10 cellular contexts compared by ENCODE assay signal in genomic region chr9:131667576-131667975, GRCh38.
A peak's percentile ranks its signal among the peaks of the same experiment; 100 is the strongest.
DNase-seq lines count a peak whose midpoint lies in the region; ATAC-seq and TF ChIP-seq lines count a peak whose summit lies in the region.
"Had no signal": no experiment of that assay in that cellular context is flagged by ENCODE, and none has a peak within 500 bp of the region (broad histone marks: within the 10 kb centered on the region; RNA-seq: fewer than 3 reads in every experiment).

No MANE protein-coding gene starts in this region.

- no peaks in the 10 kb centered on the region for H3K36me3 ChIP-seq in CD8-positive, alpha-beta memory T cell (ENCODE audit: insufficient read depth, low read length)
- no peaks in the 10 kb centered on the region for H3K36me3 ChIP-seq in brain microvascular endothelial cell (replicated peaks)
- no peaks in the 10 kb centered on the region for H3K36me3 ChIP-seq in ovary

- in situ Hi-C loops in brain microvascular endothelial cell (cut with HindIII; ENCODE audit: low pct_ligation_motif_present, low sequenced_read_pairs): no loop called here

- peaks cover 79% of the 10 kb centered on the region for H3K4me1 ChIP-seq in CD8-positive, alpha-beta memory T cell (ENCODE audit: insufficient read depth, low read length)
- H3K4me1 ChIP-seq in ovary (ENCODE audit: insufficient read depth): peaks cover 3% of the 10 kb centered on the region

- H3K4me1 Mint-ChIP-seq in CD8-positive, alpha-beta memory T cell: peaks cover 92 to 100% (median 98%) of the 10 kb centered on the region in 3 donors

- ATAC-seq in GM18520 (IDR thresholded peaks at IDR 0.05; ENCODE audit: unreplicated experiment) (no peak), HG03196 (IDR thresholded peaks at IDR 0.05; ENCODE audit: unreplicated experiment) (no peak)

- no peak for TF ChIP-seq EP300 in ovary (IDR thresholded peaks at IDR 0.05)

- peak in 3 of 5 donors; percentile 50 to 77 (median 52) for DNase-seq in CD8-positive, alpha-beta memory T cell
- DNase-seq in T-helper 22 cell (ENCODE audit: low read depth) (peak; percentile 69), brain microvascular endothelial cell (peak; percentile 41), NCI-H146 (lab: John Stamatoyannopoulos, UW) (no peak), ovary (no peak)
- peak; percentile 64 to 73 (median 69) for DNase-seq in stimulated activated CD4-positive, alpha-beta T cell treated with anti-CD3 and anti-CD28 coated beads, Interleukin-12 subunit alpha, Interleukin-12 subunit beta, amount 100 ng/mL, for 48 hours (ENCODE audit: low read depth in 2 of 3, low spot score in 1 of 3)
- DNase-seq: foreskin keratinocyte had no signal

- TF ChIP-seq CTCF in brain microvascular endothelial cell (IDR thresholded peaks at IDR 0.05; ENCODE audit: low read depth, low read length, missing control alignments): no peak
- TF ChIP-seq CTCF in ovary (IDR thresholded peaks at IDR 0.05): no peak

- POLR2A ChIA-PET in CD8-positive, alpha-beta memory T cell (lab: Charles Lee): interaction anchor here (0.9 to 2.2 kb wide), 4 partner anchors 11 to 65 kb away, joined by 4 to 25 read pairs (median 15); no protein-coding TSS in a partner anchor

- H3K27me3 Mint-ChIP-seq in CD8-positive, alpha-beta memory T cell: no peaks in the 10 kb centered on the region

- H3K27ac ChIP-seq in CD8-positive, alpha-beta memory T cell (ENCODE audit: low read depth, low read length): peak overlapping the region; percentile 88
- H3K27ac ChIP-seq in brain microvascular endothelial cell (peak overlapping the region; percentile 81), ovary (no peak overlapping the region)
- H3K27ac ChIP-seq: foreskin keratinocyte, SK-N-MC had no signal

- H3K27me3 ChIP-seq in CD8-positive, alpha-beta memory T cell (ENCODE audit: insufficient read depth, low read length, poor library complexity, severe bottlenecking): no peaks in the 10 kb centered on the region
- H3K27me3 ChIP-seq in brain microvascular endothelial cell (replicated peaks): no peaks in the 10 kb centered on the region
- H3K27me3 ChIP-seq in ovary: no peaks in the 10 kb centered on the region
- H3K27me3 ChIP-seq: foreskin keratinocyte had no signal

- H3K9me3 ChIP-seq in CD8-positive, alpha-beta memory T cell (ENCODE audit: low read length): no peaks in the 10 kb centered on the region
- H3K9me3 ChIP-seq in ovary: no peaks in the 10 kb centered on the region

- peak overlapping the region; percentile 95 to 100 (median 99) for H3K27ac Mint-ChIP-seq in CD8-positive, alpha-beta memory T cell

- intact Hi-C loops in ovary (cut with DNase I): no loop called here

- H3K4me3 Mint-ChIP-seq in CD8-positive, alpha-beta memory T cell: peak overlapping the region; percentile 44 to 85 (median 79)

- TF ChIP-seq POLR2A in ovary (IDR thresholded peaks at IDR 0.05): no peak

- H3K4me3 ChIP-seq in CD8-positive, alpha-beta memory T cell (ENCODE audit: low read length): peak overlapping the region; percentile 46
- H3K4me3 ChIP-seq in brain microvascular endothelial cell (ENCODE audit: low read depth, low read length) (no peak overlapping the region), ovary (no peak overlapping the region)
- H3K4me3 ChIP-seq: SK-N-MC had no signal

- WGBS in ovary, 3 donors: 85 to 88% (median 85%) methylated on average over 7 of the region's 7 CpGs

- CTCF ChIA-PET in CD8-positive, alpha-beta memory T cell (lab: Charles Lee): interaction anchor here (0.5 to 6.1 kb wide), 11 partner anchors 9 to 398 kb away, joined by 3 to 44 read pairs (median 5); no protein-coding TSS in a partner anchor

- no peaks in the 10 kb centered on the region for H3K9me3 Mint-ChIP-seq in CD8-positive, alpha-beta memory T cell

- H3K36me3 Mint-ChIP-seq in CD8-positive, alpha-beta memory T cell: peaks cover 0 to 4% (median 0%) of the 10 kb centered on the region in 3 donors

Comparison
In these comparisons a context has a peak if more than half of its experiments do, and no peak if none do; other contexts are left out.
1. DNase-seq: peak in CD8-positive, alpha-beta memory T cell (3 of 5), T-helper 22 cell (single experiment), brain microvascular endothelial cell (single experiment) and stimulated activated CD4-positive, alpha-beta T cell treated with anti-CD3 and anti-CD28 coated beads, Interleukin-12 subunit alpha, Interleukin-12 subunit beta, amount 100 ng/mL, for 48 hours (3 of 3); none in NCI-H146 (single experiment) and ovary (0 of 5).
2. H3K27ac ChIP-seq: peak in CD8-positive, alpha-beta memory T cell (single experiment) and brain microvascular endothelial cell (single experiment); none in ovary (0 of 2).